35 cellular contexts compared by ENCODE assay signal in genomic region chr1:180603223-180603849, GRCh38. TPM values are rescaled to one million over a fixed set of nuclear protein-coding genes. Genes with fewer than 3 reads are reported as not detected.
"Had no signal": no experiment of that assay in that cellular context is flagged by ENCODE, and none has a peak within 500 bp of the region (broad histone marks: within the 10 kb centered on the region; RNA-seq: fewer than 3 reads in every experiment).

No MANE protein-coding gene starts in this region.

- H3K4me3 ChIP-seq: adrenal gland, esophagus squamous epithelium, mucosa of descending colon, smooth muscle cell, vagina had no signal

- H3K27me3 ChIP-seq: adrenal gland, esophagus squamous epithelium, vagina had no signal

- H3K36me3 ChIP-seq: adrenal gland, esophagus squamous epithelium, vagina, WERI-Rb-1 had no signal

- H3K4me1 ChIP-seq: adrenal gland, vagina had no signal

- H3K9me3 ChIP-seq: adrenal gland, esophagus squamous epithelium, mucosa of descending colon, vagina had no signal

- ATAC-seq: activated CD4-positive, CD25-positive, alpha-beta regulatory T cell treated with anti-CD3 and anti-CD28 coated beads, Interleukin-2, amount 50 U/mL, for 24 hours; mucosa of descending colon; stimulated activated memory B cell treated with anti-CD40 and anti-IgM and Interleukin-4, amounts not matched to agents 10 μg/mL and 1 μg/mL and 100 μg/mL, for 72 hours; stimulated activated naive CD8-positive, alpha-beta T cell treated with anti-CD3 and anti-CD28 coated beads, Interleukin-15, amount 100 ng/mL, for 72 hours had no signal

- FAIRE-seq: islet of Langerhans had no signal

- DNase-seq: activated CD4-positive, alpha-beta T cell treated with anti-CD3 and anti-CD28 coated beads for 48 hours; activated CD4-positive, alpha-beta T cell treated with anti-CD3 and anti-CD28 coated beads, Interleukin-2, amount 50 U/mL, for 48 hours; activated CD8-positive, alpha-beta memory T cell treated with anti-CD3 and anti-CD28 coated beads for 24 hours; activated effector memory CD4-positive, alpha-beta T cell treated with anti-CD3 and anti-CD28 coated beads, Interleukin-2, amount 50 U/mL, for 16 hours; activated naive CD4-positive, alpha-beta T cell treated with anti-CD3 and anti-CD28 coated beads for 36 hours; activated naive CD8-positive, alpha-beta T cell treated with anti-CD3 and anti-CD28 coated beads for 36 hours; activated T-cell treated with anti-CD3 and anti-CD28 coated beads, Interleukin-2, amount 50 U/mL, for 1 hour; adrenal gland; aorta; central memory CD4-positive, alpha-beta T cell; effector CD4-positive, alpha-beta T cell; esophagus squamous epithelium; foreskin melanocyte; mucosa of descending colon; stimulated activated CD4-positive, alpha-beta T cell treated with anti-CD3 and anti-CD28 coated beads, Interleukin-1b, Interleukin-23, amount 100 ng/mL, for 48 hours; stimulated activated CD4-positive, alpha-beta T cell treated with anti-CD3 and anti-CD28 coated beads, Interleukin-4, amount 100 ng/mL, for 4 hours; stimulated activated CD8-positive, alpha-beta memory T cell treated with anti-CD3 and anti-CD28 coated beads, Interleukin-4, amount 100 ng/mL, for 48 hours; stimulated activated naive CD8-positive, alpha-beta T cell treated with anti-CD3 and anti-CD28 coated beads, Interleukin-15, amount 100 ng/mL, for 72 hours; substantia nigra; SW 1271; T-helper 9 cell; WERI-Rb-1 had no signal

- H3K27ac ChIP-seq: adrenal gland, esophagus squamous epithelium, vagina, WERI-Rb-1 had no signal

- H3K4me2 ChIP-seq: smooth muscle cell had no signal

RNA-seq across cellular contexts. Expression of gene OVAAL, which starts 44.6 kb away (rescaled TPM):
- total RNA-seq: activated naive CD4-positive, alpha-beta T cell treated with anti-CD3 and anti-CD28 coated beads for 36 hours; activated naive CD8-positive, alpha-beta T cell treated with anti-CD3 and anti-CD28 coated beads for 36 hours; activated T-helper 1 cell treated with anti-CD3 and anti-CD28 coated beads, Interleukin-12 subunit alpha, Interleukin-12 subunit beta, Interleukin-2, Interleukin-4 antibody, amounts not matched to agents 30 ng/mL and 10 ng/mL and 1 ng/mL, durations not matched to agents 14 hours and 24 hours and 36 hours; aorta; esophagus squamous epithelium; glomerular endothelial cell; lung microvascular endothelial cell; mesenteric fat pad; mucosa of descending colon; natural killer cell treated with Interleukin-12 subunit alpha and Interleukin-12 subunit beta and Interleukin-15 and Interleukin-18, amount 100 ng/mL, for 72 hours; osteoblast; progenitor cell of endocrine pancreas; renal cortical epithelial cell; smooth muscle cell; vagina had no signal
- polyA plus RNA-seq: adrenal gland, aorta, smooth muscle cell had no signal
